In the genomic region with DNA sequence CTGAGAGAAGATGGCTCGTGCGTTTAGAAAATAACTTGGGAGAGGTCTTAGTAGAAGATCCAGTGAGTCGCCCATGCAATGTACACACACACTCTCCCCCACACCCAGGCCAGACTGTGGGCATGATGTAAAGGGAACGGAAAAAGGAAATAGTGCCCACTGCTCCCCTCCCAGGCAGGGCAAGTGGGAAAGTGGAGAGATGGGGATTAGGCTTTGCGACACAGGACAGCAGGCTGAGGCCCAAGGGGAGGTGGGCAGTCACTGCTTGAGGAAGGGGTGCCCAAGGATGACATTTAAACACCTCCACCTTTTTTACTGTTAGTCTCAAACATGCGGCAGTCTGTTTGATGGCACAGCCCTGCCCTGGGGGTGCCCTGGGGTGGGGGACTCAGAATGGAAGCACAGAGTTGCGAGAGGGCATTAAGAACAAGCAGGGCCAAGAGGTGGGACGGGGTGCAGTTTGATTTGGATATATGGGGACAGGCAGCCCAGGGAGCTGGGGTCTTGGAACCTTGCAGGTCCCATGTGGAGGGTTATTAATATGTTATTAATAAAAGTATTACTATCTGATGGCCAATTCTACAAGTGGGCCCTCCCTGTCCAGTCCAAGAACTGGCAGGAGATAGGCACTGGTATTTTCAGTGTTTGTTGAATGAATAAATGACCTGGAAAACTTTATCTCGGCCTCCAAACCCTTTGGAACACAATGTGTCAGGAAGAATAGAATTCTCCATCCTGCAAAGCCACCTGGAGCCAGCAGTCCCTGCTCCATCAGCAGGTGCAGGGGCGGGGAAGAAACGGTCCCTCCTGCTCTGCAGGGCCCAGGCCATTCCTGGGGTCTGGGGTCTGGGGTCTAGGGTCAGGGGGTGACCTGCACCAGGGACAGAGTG, we compare ENCODE assay signal across 24 cellular contexts.
"Had no signal": no experiment of that assay in that cellular context is flagged by ENCODE, and none has a peak within 500 bp of the region (broad histone marks: within the 10 kb centered on the region; RNA-seq: fewer than 3 reads in every experiment).

No MANE protein-coding gene starts in this region.

- H3K4me2 ChIP-seq: smooth muscle cell had no signal

- H3K4me3 Mint-ChIP-seq: activated CD4-positive, alpha-beta memory T cell treated with anti-CD3 and anti-CD28 coated beads, Interleukin-2, amount 10 ng/mL, durations not matched to agents 7 days and 5 days; activated CD4-positive, alpha-beta T cell treated with anti-CD3 and anti-CD28 coated beads for 36 hours; activated CD8-positive, alpha-beta memory T cell treated with anti-CD3 and anti-CD28 coated beads, Interleukin-2, amount 10 ng/mL, durations not matched to agents 7 days and 5 days; activated naive CD8-positive, alpha-beta T cell treated with anti-CD3 and anti-CD28 coated beads for 36 hours; activated T-helper 17 cell treated with anti-CD3 and anti-CD28 coated beads, Interleukin-2, amount 50 U/mL, for 72 hours; memory B cell; naive B cell; stimulated activated memory B cell treated with anti-CD40 and anti-IgM and Interleukin-4, amounts not matched to agents 10 μg/mL and 1 μg/mL and 100 μg/mL, for 72 hours; WTC11 had no signal

- FAIRE-seq: endothelial cell of umbilical vein, kidney, TTC549 had no signal

- H3K4me3 ChIP-seq: mucosa of descending colon, ovary, smooth muscle cell, thyroid gland, uterus had no signal

- H3K27ac ChIP-seq: ovary, uterus had no signal

- H3K36me3 Mint-ChIP-seq: activated CD8-positive, alpha-beta memory T cell treated with anti-CD3 and anti-CD28 coated beads, Interleukin-2, amount 10 ng/mL, durations not matched to agents 7 days and 5 days; activated naive CD8-positive, alpha-beta T cell treated with anti-CD3 and anti-CD28 coated beads for 36 hours; memory B cell; naive B cell; stimulated activated memory B cell treated with anti-CD40 and anti-IgM and Interleukin-4, amounts not matched to agents 10 μg/mL and 1 μg/mL and 100 μg/mL, for 72 hours had no signal

- H3K9me3 ChIP-seq: mucosa of descending colon, ovary, thyroid gland, uterus had no signal

- H3K9me3 Mint-ChIP-seq: activated CD4-positive, alpha-beta memory T cell treated with anti-CD3 and anti-CD28 coated beads, Interleukin-2, amount 10 ng/mL, durations not matched to agents 7 days and 5 days; activated naive CD8-positive, alpha-beta T cell treated with anti-CD3 and anti-CD28 coated beads for 36 hours; activated T-helper 17 cell treated with anti-CD3 and anti-CD28 coated beads, Interleukin-2, amount 50 U/mL, for 72 hours; memory B cell; stimulated activated memory B cell treated with anti-CD40 and anti-IgM and Interleukin-4, amounts not matched to agents 10 μg/mL and 1 μg/mL and 100 μg/mL, for 72 hours; WTC11 had no signal

- H3K27me3 ChIP-seq: ovary, thyroid gland, uterus had no signal

- H3K27ac Mint-ChIP-seq: activated CD4-positive, alpha-beta memory T cell treated with anti-CD3 and anti-CD28 coated beads, Interleukin-2, amount 10 ng/mL, durations not matched to agents 7 days and 5 days; activated CD4-positive, alpha-beta T cell treated with anti-CD3 and anti-CD28 coated beads for 36 hours; activated CD8-positive, alpha-beta memory T cell treated with anti-CD3 and anti-CD28 coated beads, Interleukin-2, amount 10 ng/mL, durations not matched to agents 7 days and 5 days; activated naive CD8-positive, alpha-beta T cell treated with anti-CD3 and anti-CD28 coated beads for 36 hours; activated T-helper 17 cell treated with anti-CD3 and anti-CD28 coated beads, Interleukin-2, amount 50 U/mL, for 72 hours; memory B cell; naive B cell; stimulated activated memory B cell treated with anti-CD40 and anti-IgM and Interleukin-4, amounts not matched to agents 10 μg/mL and 1 μg/mL and 100 μg/mL, for 72 hours; WTC11 had no signal

- ATAC-seq: activated CD4-positive, alpha-beta T cell treated with anti-CD3 and anti-CD28 coated beads for 36 hours; activated CD8-positive, alpha-beta memory T cell treated with anti-CD3 and anti-CD28 coated beads, Interleukin-2, amount 10 ng/mL, durations not matched to agents 7 days and 5 days; activated T-helper 17 cell treated with anti-CD3 and anti-CD28 coated beads, Interleukin-2, amount 50 U/mL, for 72 hours; mucosa of descending colon; sciatic nerve; stimulated activated memory B cell treated with anti-CD40 and anti-IgM and Interleukin-4, amounts not matched to agents 10 μg/mL and 1 μg/mL and 100 μg/mL, for 72 hours had no signal

- H3K27me3 Mint-ChIP-seq: activated CD4-positive, alpha-beta T cell treated with anti-CD3 and anti-CD28 coated beads for 36 hours; activated CD8-positive, alpha-beta memory T cell treated with anti-CD3 and anti-CD28 coated beads, Interleukin-2, amount 10 ng/mL, durations not matched to agents 7 days and 5 days; activated naive CD8-positive, alpha-beta T cell treated with anti-CD3 and anti-CD28 coated beads for 36 hours had no signal

- H3K4me1 ChIP-seq: uterus had no signal

- H3K4me1 Mint-ChIP-seq: activated CD4-positive, alpha-beta memory T cell treated with anti-CD3 and anti-CD28 coated beads, Interleukin-2, amount 10 ng/mL, durations not matched to agents 7 days and 5 days; activated CD4-positive, alpha-beta T cell treated with anti-CD3 and anti-CD28 coated beads for 36 hours; activated CD8-positive, alpha-beta memory T cell treated with anti-CD3 and anti-CD28 coated beads, Interleukin-2, amount 10 ng/mL, durations not matched to agents 7 days and 5 days; activated naive CD8-positive, alpha-beta T cell treated with anti-CD3 and anti-CD28 coated beads for 36 hours; activated T-helper 17 cell treated with anti-CD3 and anti-CD28 coated beads, Interleukin-2, amount 50 U/mL, for 72 hours; memory B cell; naive B cell; stimulated activated memory B cell treated with anti-CD40 and anti-IgM and Interleukin-4, amounts not matched to agents 10 μg/mL and 1 μg/mL and 100 μg/mL, for 72 hours had no signal

- DNase-seq: activated CD4-positive, alpha-beta memory T cell treated with anti-CD3 and anti-CD28 coated beads, Interleukin-2, amount 10 ng/mL, durations not matched to agents 7 days and 5 days; activated CD4-positive, alpha-beta T cell treated with anti-CD3 and anti-CD28 coated beads for 36 hours; activated CD8-positive, alpha-beta memory T cell treated with anti-CD3 and anti-CD28 coated beads, Interleukin-2, amount 10 ng/mL, durations not matched to agents 7 days and 5 days; activated naive CD4-positive, alpha-beta T cell; activated naive CD8-positive, alpha-beta T cell treated with anti-CD3 and anti-CD28 coated beads for 36 hours; amniotic stem cell; dermis blood vessel endothelial cell; effector memory CD4-positive, alpha-beta T cell; foreskin melanocyte; kidney; mucosa of descending colon; naive B cell; ovary; stimulated activated CD4-positive, alpha-beta T cell treated with anti-CD3 and anti-CD28 coated beads, Interleukin-4, amount 100 ng/mL, for 24 hours; thyroid gland; uterus had no signal

- H3K36me3 ChIP-seq: ovary, thyroid gland, uterus had no signal
